In the genomic region with DNA sequence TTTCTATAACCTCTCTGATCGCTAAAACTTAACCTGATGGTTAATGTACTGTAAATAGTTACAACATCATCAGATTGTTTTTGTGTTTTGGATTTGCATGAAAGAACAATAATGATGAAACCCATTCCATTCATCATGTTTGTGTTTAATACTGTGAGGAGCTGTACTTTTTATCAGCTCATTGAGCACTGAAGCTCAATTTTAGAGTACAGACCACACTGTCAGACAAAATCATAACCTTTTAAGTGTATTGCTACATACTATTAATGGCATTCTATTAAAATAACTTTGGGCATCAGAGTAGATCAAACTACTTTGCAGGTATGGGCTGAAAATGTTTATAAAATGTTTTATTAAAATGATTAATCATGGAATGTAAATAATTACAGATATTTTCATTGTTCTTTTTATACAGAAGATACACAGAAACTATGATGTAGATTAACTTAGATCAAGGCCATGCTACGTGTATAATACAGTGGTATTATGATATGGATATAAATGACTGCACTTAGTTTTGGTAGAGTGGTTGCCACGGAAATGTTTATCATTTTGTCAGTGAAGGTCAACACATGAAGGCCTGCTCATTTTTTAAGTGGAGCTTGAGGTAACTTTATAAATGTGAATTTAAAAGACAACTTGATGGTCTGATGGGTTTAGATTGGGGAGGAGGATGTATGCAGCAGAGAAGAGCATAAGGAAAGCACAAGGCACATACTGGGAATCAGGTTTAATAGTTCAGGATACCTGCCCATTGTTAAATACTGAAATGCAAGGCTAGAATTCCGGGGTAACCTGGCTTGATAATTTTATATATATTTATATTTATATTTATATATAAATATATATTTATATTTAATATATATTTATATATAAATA, we compare ENCODE assay signal across 14 cellular contexts. TPM values are rescaled to one million over a fixed set of nuclear protein-coding genes. Genes with fewer than 3 reads are reported as not detected.
DNase-seq lines count a peak whose midpoint lies in the region; ATAC-seq and TF ChIP-seq lines count a peak whose summit lies in the region.
"Had no signal": no experiment of that assay in that cellular context is flagged by ENCODE, and none has a peak within 500 bp of the region (broad histone marks: within the 10 kb centered on the region; RNA-seq: fewer than 3 reads in every experiment).

No MANE protein-coding gene starts in this region.

- H3K27me3 ChIP-seq in adipocyte (replicated peaks; ENCODE audit: control insufficient read depth, insufficient read depth, low read length) (no peaks in the 10 kb centered on the region), WERI-Rb-1 (ENCODE audit: insufficient read depth, low read depth, severe bottlenecking) (no peaks in the 10 kb centered on the region)
- H3K27me3 ChIP-seq: BLaER1 treated with 17β-estradiol and CSF1 and Interleukin-3, amounts not matched to agents 10 nM and 100 nM; uterus had no signal

- no peaks in the 10 kb centered on the region for H3K9me3 Mint-ChIP-seq in activated naive CD4-positive, alpha-beta T cell treated with anti-CD3 and anti-CD28 coated beads, Interleukin-2, amount 10 ng/mL, durations not matched to agents 7 days and 5 days
- H3K9me3 Mint-ChIP-seq: naive thymus-derived CD8-positive, alpha-beta T cell had no signal

- peak overlapping the region; percentile 76 for H3K27ac Mint-ChIP-seq in activated naive CD4-positive, alpha-beta T cell treated with anti-CD3 and anti-CD28 coated beads, Interleukin-2, amount 10 ng/mL, durations not matched to agents 7 days and 5 days

- no peaks in the 10 kb centered on the region for H3K36me3 Mint-ChIP-seq in activated naive CD4-positive, alpha-beta T cell treated with anti-CD3 and anti-CD28 coated beads, Interleukin-2, amount 10 ng/mL, durations not matched to agents 7 days and 5 days
- H3K36me3 Mint-ChIP-seq: naive thymus-derived CD8-positive, alpha-beta T cell had no signal

- H3K9me3 ChIP-seq in adipocyte (ENCODE audit: control insufficient read depth, low read length) (no peaks in the 10 kb centered on the region), WERI-Rb-1 (ENCODE audit: severe bottlenecking) (no peaks in the 10 kb centered on the region)
- H3K9me3 ChIP-seq: uterus had no signal

- no peak for TF ChIP-seq CTCF in WERI-Rb-1 (IDR thresholded peaks at IDR 0.05; ENCODE audit: low read depth, low read length)

- H3K27me3 Mint-ChIP-seq in activated naive CD4-positive, alpha-beta T cell treated with anti-CD3 and anti-CD28 coated beads, Interleukin-2, amount 10 ng/mL, durations not matched to agents 7 days and 5 days: no peaks in the 10 kb centered on the region
- H3K27me3 Mint-ChIP-seq: naive thymus-derived CD8-positive, alpha-beta T cell had no signal

- H3K4me3 ChIP-seq in adipocyte (ENCODE audit: low read length) (no peak overlapping the region), WERI-Rb-1 (ENCODE audit: low read depth, low read length) (no peak overlapping the region)
- H3K4me3 ChIP-seq: BLaER1 treated with 17β-estradiol and CSF1 and Interleukin-3, amounts not matched to agents 10 nM and 100 nM; uterus had no signal

- DNase-seq in activated naive CD4-positive, alpha-beta T cell treated with anti-CD3 and anti-CD28 coated beads, Interleukin-2, amount 10 ng/mL, durations not matched to agents 7 days and 5 days: no peak
- DNase-seq in activated naive CD4-positive, alpha-beta T cell treated with Interleukin-2 at 50 U/mL for 16 hours: no peak
- DNase-seq in NCI-H2227 treated with DMSO at 0.1 percent for 48 hours (lab: John Stamatoyannopoulos, UW): peak; percentile 24
- DNase-seq in adipocyte (ENCODE audit: low read depth): peak; percentile 14
- no peak for DNase-seq in stimulated activated naive CD8-positive, alpha-beta T cell treated with anti-CD3 and anti-CD28 coated beads, Interleukin-15, Interleukin-2, amounts not matched to agents 100 U/mL and 50 U/mL, for 24 hours
- DNase-seq in occipital lobe (lab: John Stamatoyannopoulos, UW): no peak
- DNase-seq in WERI-Rb-1: no peak
- no peak for DNase-seq in NCI-H2196 (lab: John Stamatoyannopoulos, UW; ENCODE audit: unreplicated experiment)
- DNase-seq: caudate nucleus, NCI-H1436, uterus had no signal

- ATAC-seq in stimulated activated naive CD8-positive, alpha-beta T cell treated with anti-CD3 and anti-CD28 coated beads, Interleukin-15, Interleukin-2, amounts not matched to agents 100 U/mL and 50 U/mL, for 24 hours: peak; percentile 49
- ATAC-seq: Panc1 had no signal

- no peaks in the 10 kb centered on the region for H3K36me3 ChIP-seq in adipocyte (ENCODE audit: control insufficient read depth, insufficient read depth, low read length, severe bottlenecking)
- H3K36me3 ChIP-seq in WERI-Rb-1: no peaks in the 10 kb centered on the region
- H3K36me3 ChIP-seq: BLaER1 treated with 17β-estradiol and CSF1 and Interleukin-3, amounts not matched to agents 10 nM and 100 nM; uterus had no signal

- CTCF ChIA-PET in activated naive CD4-positive, alpha-beta T cell treated with anti-CD3 and anti-CD28 coated beads, Interleukin-2, amount 10 ng/mL, durations not matched to agents 7 days and 5 days (lab: Charles Lee): no interaction called here

- H3K4me1 ChIP-seq in adipocyte (ENCODE audit: control insufficient read depth, insufficient read depth, low read length): peaks cover 16% of the 10 kb centered on the region
- H3K4me1 ChIP-seq: BLaER1 treated with 17β-estradiol and CSF1 and Interleukin-3, amounts not matched to agents 10 nM and 100 nM; uterus had no signal

- no peak overlapping the region for H3K9ac ChIP-seq in adipocyte (ENCODE audit: low read length)
- H3K9ac ChIP-seq: BLaER1 treated with 17β-estradiol and CSF1 and Interleukin-3, amounts not matched to agents 10 nM and 100 nM had no signal

- no peak overlapping the region for H3K4me3 Mint-ChIP-seq in activated naive CD4-positive, alpha-beta T cell treated with anti-CD3 and anti-CD28 coated beads, Interleukin-2, amount 10 ng/mL, durations not matched to agents 7 days and 5 days

- no peaks in the 10 kb centered on the region for H3K4me1 Mint-ChIP-seq in activated naive CD4-positive, alpha-beta T cell treated with anti-CD3 and anti-CD28 coated beads, Interleukin-2, amount 10 ng/mL, durations not matched to agents 7 days and 5 days

- H3K27ac ChIP-seq in WERI-Rb-1: no peak overlapping the region
- H3K27ac ChIP-seq: BLaER1 treated with 17β-estradiol and CSF1 and Interleukin-3, amounts not matched to agents 10 nM and 100 nM; uterus had no signal

RNA-seq across cellular contexts. Expression of gene BBS5, which starts 14.5 kb away (rescaled TPM):
- 20.0 TPM for total RNA-seq in occipital lobe

RNA-seq across cellular contexts. Expression of gene KLHL41, which starts 44.8 kb away (rescaled TPM):
- total RNA-seq in occipital lobe: 4.1 TPM
- total RNA-seq: naive thymus-derived CD8-positive, alpha-beta T cell had no signal

Comparison
In these comparisons a context has a peak if more than half of its experiments do, and no peak if none do; other contexts are left out.
1. DNase-seq: peak in NCI-H2227 treated with DMSO at 0.1 percent for 48 hours (single experiment) and adipocyte (single experiment); none in activated naive CD4-positive, alpha-beta T cell treated with anti-CD3 and anti-CD28 coated beads, Interleukin-2, amount 10 ng/mL, durations not matched to agents 7 days and 5 days (single experiment), activated naive CD4-positive, alpha-beta T cell treated with Interleukin-2 at 50 U/mL for 16 hours (single experiment), stimulated activated naive CD8-positive, alpha-beta T cell treated with anti-CD3 and anti-CD28 coated beads, Interleukin-15, Interleukin-2, amounts not matched to agents 100 U/mL and 50 U/mL, for 24 hours (single experiment), occipital lobe (single experiment), WERI-Rb-1 (single experiment) and NCI-H2196 (single experiment).